11 cellular contexts compared by ENCODE assay signal in genomic region chr16:69937465-69937951, GRCh38. TPM values are rescaled to one million over a fixed set of nuclear protein-coding genes. Genes with fewer than 3 reads are reported as not detected.
A peak's percentile ranks its signal among the peaks of the same experiment; 100 is the strongest.
DNase-seq lines count a peak whose midpoint lies in the region; ATAC-seq and TF ChIP-seq lines count a peak whose summit lies in the region.
"Had no signal": no experiment of that assay in that cellular context is flagged by ENCODE, and none has a peak within 500 bp of the region (broad histone marks: within the 10 kb centered on the region; RNA-seq: fewer than 3 reads in every experiment).

No MANE protein-coding gene starts in this region.

- no peak overlapping the region for H3K27ac ChIP-seq in Peyer's patch
- H3K27ac ChIP-seq in trophoblast cell (ENCODE audit: low read depth, low read length) = no peak overlapping the region
- H3K27ac ChIP-seq: prostate gland had no signal

- DNase-seq in G401 (ENCODE audit: low spot score) = peak; percentile 86
- DNase-seq in Peyer's patch = peak in 2 of 3 donors; percentile 4 to 45
- DNase-seq in fibroblast of pulmonary artery (ENCODE audit: low read depth) = peak; percentile 25
- DNase-seq in trophoblast cell = peak; percentile 21 to 56
- DNase-seq in natural killer cell treated with Interleukin-12 subunit alpha and Interleukin-12 subunit beta and Interleukin-15 and Interleukin-18, amount 100 ng/mL, for 72 hours (ENCODE audit: low spot score) = no peak
- no peak for DNase-seq in MV-4-11 (lab: John Stamatoyannopoulos, UW)
- DNase-seq: NCI-H510A treated with DMSO at 0.1 percent for 48 hours had no signal

- TF ChIP-seq POLR2A in Peyer's patch (IDR thresholded peaks at IDR 0.05) = no peak

- H3K36me3 ChIP-seq in Peyer's patch (peaks cover 0 to 93% (median 0%) of the 10 kb centered on the region in 3 donors), trophoblast cell (ENCODE audit: control insufficient read depth in 1 of 2, insufficient read depth in 2 of 2, low read length in 2 of 2) (peaks cover 40 to 61% of the 10 kb centered on the region in 2 experiments)

- ATAC-seq in GM19351 (IDR thresholded peaks at IDR 0.05; ENCODE audit: unreplicated experiment) = no peak
- ATAC-seq in natural killer cell treated with Interleukin-12 subunit alpha and Interleukin-12 subunit beta and Interleukin-15 and Interleukin-18, amount 100 ng/mL, for 72 hours = no peak
- no peak for ATAC-seq in activated T-helper 17 cell treated with anti-CD3 and anti-CD28 coated beads, Interleukin-2, amount 50 U/mL, for 72 hours (replicated peaks)

- no peaks in the 10 kb centered on the region for H3K4me1 ChIP-seq in Peyer's patch
- peaks cover 0 to under 1% of the 10 kb centered on the region in 2 experiments for H3K4me1 ChIP-seq in trophoblast cell (ENCODE audit: control insufficient read depth in 1 of 2, insufficient read depth in 2 of 2, low read length in 2 of 2)
- H3K4me1 ChIP-seq: prostate gland had no signal

- no peak overlapping the region for H2AK5ac ChIP-seq in trophoblast cell (ENCODE audit: low read length)

- H3K23ac ChIP-seq in trophoblast cell (ENCODE audit: low read length) = no peak overlapping the region

- no peak overlapping the region for H2BK5ac ChIP-seq in trophoblast cell (ENCODE audit: low read depth, low read length, poor library complexity)

- no peak overlapping the region for H4K12ac ChIP-seq in trophoblast cell (ENCODE audit: low read depth, low read length)

- in situ Hi-C loops in G401 (cut with HindIII; ENCODE audit: low sequenced_read_pairs) = no loop called here

- H3K9ac ChIP-seq in trophoblast cell (ENCODE audit: low read length) = no peak overlapping the region

- no peak overlapping the region for H3K4me3 Mint-ChIP-seq in natural killer cell treated with Interleukin-12 subunit alpha and Interleukin-12 subunit beta and Interleukin-15 and Interleukin-18, amount 100 ng/mL, for 72 hours
- no peak overlapping the region for H3K4me3 Mint-ChIP-seq in activated T-helper 17 cell treated with anti-CD3 and anti-CD28 coated beads, Interleukin-2, amount 50 U/mL, for 72 hours
- H3K4me3 Mint-ChIP-seq: IgD-negative memory B cell had no signal

- no peak overlapping the region for H4K91ac ChIP-seq in trophoblast cell (ENCODE audit: low read depth, low read length)

- no peak for TF ChIP-seq CTCF in Peyer's patch (IDR thresholded peaks at IDR 0.05)
- peak; percentile 27 for TF ChIP-seq CTCF in fibroblast of pulmonary artery (IDR thresholded peaks at IDR 0.05; ENCODE audit: low read length, missing control alignments)

- H2BK120ac ChIP-seq in trophoblast cell (ENCODE audit: insufficient read depth, low read length, poor library complexity) = no peak overlapping the region

- H2AFZ ChIP-seq in trophoblast cell (ENCODE audit: insufficient read depth, low read length, poor library complexity) = no peak overlapping the region

- no peak overlapping the region for H3K4ac ChIP-seq in trophoblast cell (ENCODE audit: low read depth, low read length)

- H3K36me3 Mint-ChIP-seq in natural killer cell treated with Interleukin-12 subunit alpha and Interleukin-12 subunit beta and Interleukin-15 and Interleukin-18, amount 100 ng/mL, for 72 hours = no peaks in the 10 kb centered on the region
- H3K36me3 Mint-ChIP-seq in activated T-helper 17 cell treated with anti-CD3 and anti-CD28 coated beads, Interleukin-2, amount 50 U/mL, for 72 hours (ENCODE audit: low read depth) = peaks cover 63% of the 10 kb centered on the region

- no peak overlapping the region for H3K18ac ChIP-seq in trophoblast cell (ENCODE audit: low read length)

- no peaks in the 10 kb centered on the region for H3K79me1 ChIP-seq in trophoblast cell (ENCODE audit: low read length)

- no peaks in the 10 kb centered on the region for H3K9me3 Mint-ChIP-seq in natural killer cell treated with Interleukin-12 subunit alpha and Interleukin-12 subunit beta and Interleukin-15 and Interleukin-18, amount 100 ng/mL, for 72 hours
- H3K9me3 Mint-ChIP-seq in activated T-helper 17 cell treated with anti-CD3 and anti-CD28 coated beads, Interleukin-2, amount 50 U/mL, for 72 hours = no peaks in the 10 kb centered on the region
- H3K9me3 Mint-ChIP-seq: IgD-negative memory B cell had no signal

- no peak overlapping the region for H3K14ac ChIP-seq in trophoblast cell (ENCODE audit: low read length)

- H4K8ac ChIP-seq in trophoblast cell (ENCODE audit: low read depth, low read length) = no peak overlapping the region

- H3K27me3 ChIP-seq in Peyer's patch (no peaks in the 10 kb centered on the region), trophoblast cell (ENCODE audit: insufficient read depth, low read length) (no peaks in the 10 kb centered on the region)

- H3K4me2 ChIP-seq in trophoblast cell (ENCODE audit: low read length) = no peak overlapping the region

- H3K4me1 Mint-ChIP-seq in natural killer cell treated with Interleukin-12 subunit alpha and Interleukin-12 subunit beta and Interleukin-15 and Interleukin-18, amount 100 ng/mL, for 72 hours (ENCODE audit: low read depth in 2 of 2) = peaks cover 0 to 6% of the 10 kb centered on the region in 2 donors
- no peaks in the 10 kb centered on the region for H3K4me1 Mint-ChIP-seq in activated T-helper 17 cell treated with anti-CD3 and anti-CD28 coated beads, Interleukin-2, amount 50 U/mL, for 72 hours
- H3K4me1 Mint-ChIP-seq: IgD-negative memory B cell had no signal

- H3K4me3 ChIP-seq in Peyer's patch (no peak overlapping the region), fibroblast of pulmonary artery (replicated peaks; ENCODE audit: low read depth, low read length) (no peak overlapping the region), trophoblast cell (ENCODE audit: low read depth, low read length) (no peak overlapping the region)
- H3K4me3 ChIP-seq: prostate gland had no signal

- H3K9me3 ChIP-seq in Peyer's patch (no peaks in the 10 kb centered on the region), trophoblast cell (ENCODE audit: insufficient read depth, low read depth, low read length) (no peaks in the 10 kb centered on the region)
- H3K9me3 ChIP-seq: prostate gland had no signal

- no peak overlapping the region for H3K27ac Mint-ChIP-seq in natural killer cell treated with Interleukin-12 subunit alpha and Interleukin-12 subunit beta and Interleukin-15 and Interleukin-18, amount 100 ng/mL, for 72 hours
- H3K27ac Mint-ChIP-seq in activated T-helper 17 cell treated with anti-CD3 and anti-CD28 coated beads, Interleukin-2, amount 50 U/mL, for 72 hours = no peak overlapping the region

- no peak overlapping the region for H2BK12ac ChIP-seq in trophoblast cell (ENCODE audit: low read length)

- no CpG with 5 or more reads among the region's 16 CpGs for WGBS in trophoblast cell (ENCODE audit: extremely low coverage, insufficient coverage, insufficient read length)

- no peaks in the 10 kb centered on the region for H3K79me2 ChIP-seq in trophoblast cell (ENCODE audit: control insufficient read depth, insufficient read depth, low read length, poor library complexity)

- H3K27me3 Mint-ChIP-seq in natural killer cell treated with Interleukin-12 subunit alpha and Interleukin-12 subunit beta and Interleukin-15 and Interleukin-18, amount 100 ng/mL, for 72 hours = no peaks in the 10 kb centered on the region
- H3K27me3 Mint-ChIP-seq in activated T-helper 17 cell treated with anti-CD3 and anti-CD28 coated beads, Interleukin-2, amount 50 U/mL, for 72 hours = no peaks in the 10 kb centered on the region
- H3K27me3 Mint-ChIP-seq: IgD-negative memory B cell had no signal

RNA-seq across cellular contexts. Expression of gene CLEC18A, which starts 13.6 kb away (rescaled TPM):
- total RNA-seq in G401 (2014; rRNA removed; shearing (Covaris generic)) = 0.10 and 1.7 TPM in 2 replicates
- total RNA-seq in Peyer's patch = 1 to 10 TPM in 3 of 4 donors, under 1 TPM in 1; 0.83 to 9.9 (median 4.9) TPM
- polyA plus RNA-seq in trophoblast cell (2013) = 0.44 and 0.57 TPM in 2 replicates
- 1 to 10 TPM; 2.2 to 5.1 TPM for total RNA-seq in natural killer cell treated with Interleukin-12 subunit alpha and Interleukin-12 subunit beta and Interleukin-15 and Interleukin-18, amount 100 ng/mL, for 72 hours
- total RNA-seq in activated T-helper 17 cell treated with anti-CD3 and anti-CD28 coated beads, Interleukin-2, amount 50 U/mL, for 72 hours = 1 to 10 TPM; 1.5 to 1.7 TPM
- polyA plus RNA-seq: IgD-negative memory B cell had no signal

Comparison
In these comparisons a context has a peak if more than half of its experiments do, and no peak if none do; other contexts are left out.
1. DNase-seq: peak in G401 (single experiment), Peyer's patch (2 of 3), fibroblast of pulmonary artery (single experiment) and trophoblast cell (2 of 2); none in natural killer cell treated with Interleukin-12 subunit alpha and Interleukin-12 subunit beta and Interleukin-15 and Interleukin-18, amount 100 ng/mL, for 72 hours (single experiment) and MV-4-11 (single experiment).